Comparison of ENCODE assay signal across 22 cellular contexts in the genomic region with DNA sequence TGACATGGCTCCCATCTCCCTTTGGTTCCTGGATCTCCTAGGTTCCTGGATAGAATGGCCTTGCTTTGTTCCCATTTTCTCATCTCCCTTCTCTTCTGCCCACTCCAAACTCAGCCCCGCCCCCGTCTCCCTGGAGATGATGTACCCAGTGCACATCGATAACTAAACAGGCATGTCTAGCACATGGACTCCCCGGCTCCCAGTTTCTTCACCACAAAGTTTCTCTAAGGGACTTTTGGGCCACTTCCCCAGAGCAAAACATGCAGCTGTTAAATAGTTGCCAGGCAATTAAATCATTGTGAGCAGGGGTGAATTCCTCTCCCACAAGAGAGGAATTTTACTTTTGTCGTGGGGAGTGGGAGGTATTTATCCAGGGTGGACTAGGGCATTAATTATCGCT.
DNase-seq lines count a peak whose midpoint lies in the region; ATAC-seq and TF ChIP-seq lines count a peak whose summit lies in the region.
"Had no signal": no experiment of that assay in that cellular context is flagged by ENCODE, and none has a peak within 500 bp of the region (broad histone marks: within the 10 kb centered on the region; RNA-seq: fewer than 3 reads in every experiment).

No MANE protein-coding gene starts in this region.

- no peak overlapping the region for H2BK5ac ChIP-seq in mesenchymal stem cell (ENCODE audit: low read depth, low read length, poor library complexity, severe bottlenecking)

- H3K9me3 Mint-ChIP-seq in activated T-cell treated with anti-CD3 and anti-CD28 coated beads, Interleukin-2, amount 50 U/mL, for 4 hours, result no peaks in the 10 kb centered on the region
- H3K9me3 Mint-ChIP-seq: stimulated activated naive CD8-positive, alpha-beta T cell treated with anti-CD3 and anti-CD28 coated beads, Interleukin-15, Interleukin-2, amounts not matched to agents 100 ng/mL and 50 ng/mL, for 24 hours; T-helper 2 cell treated with Interferon-gamma antibody and Interleukin-4, amounts not matched to agents 5 μg/mL and 100 μg/mL, for 36 hours had no signal

- no peak overlapping the region for H3K4me3 ChIP-seq in osteoblast (ENCODE audit: insufficient read depth, low read length)
- no peak overlapping the region for H3K4me3 ChIP-seq in mesenchymal stem cell (ENCODE audit: insufficient read depth in 1 of 2, low read depth in 1 of 2, low read length in 2 of 2)
- H3K4me3 ChIP-seq: adrenal gland, breast epithelium, smooth muscle cell, thyroid gland had no signal

- peaks cover 3% of the 10 kb centered on the region for H3K27me3 Mint-ChIP-seq in activated T-cell treated with anti-CD3 and anti-CD28 coated beads, Interleukin-2, amount 50 U/mL, for 4 hours (ENCODE audit: low read depth)

- no peak overlapping the region for H2BK12ac ChIP-seq in mesenchymal stem cell (ENCODE audit: low read length in 2 of 2)

- H3K23ac ChIP-seq in mesenchymal stem cell (ENCODE audit: low read length in 2 of 2), result no peak overlapping the region

- H2BK120ac ChIP-seq in mesenchymal stem cell (ENCODE audit: low read depth, low read length), result no peak overlapping the region

- H4K91ac ChIP-seq in mesenchymal stem cell (ENCODE audit: low read length), result no peak overlapping the region

- no peaks in the 10 kb centered on the region for H4K20me1 ChIP-seq in osteoblast (ENCODE audit: insufficient read depth, low read length)

- H3K27me3 ChIP-seq in osteoblast (ENCODE audit: insufficient read depth, low read length), result no peaks in the 10 kb centered on the region
- peaks cover 0 to 12% of the 10 kb centered on the region in 2 experiments for H3K27me3 ChIP-seq in mesenchymal stem cell (ENCODE audit: control insufficient read depth in 1 of 2, insufficient read depth in 1 of 2, low read length in 2 of 2)
- H3K27me3 ChIP-seq: adrenal gland, breast epithelium, thyroid gland had no signal

- no peak overlapping the region for H2BK15ac ChIP-seq in mesenchymal stem cell (ENCODE audit: low read depth, poor library complexity, severe bottlenecking)

- H3K4me2 ChIP-seq in osteoblast (ENCODE audit: insufficient read depth, low read length) (no peak overlapping the region), mesenchymal stem cell (ENCODE audit: low read length, poor library complexity, severe bottlenecking) (no peak overlapping the region)
- H3K4me2 ChIP-seq: smooth muscle cell had no signal

- H3K9me3 ChIP-seq in osteoblast (ENCODE audit: low read depth, low read length) (no peaks in the 10 kb centered on the region), mesenchymal stem cell (ENCODE audit: control insufficient read depth, low read length) (no peaks in the 10 kb centered on the region)
- H3K9me3 ChIP-seq: adrenal gland, breast epithelium, Caco-2, thyroid gland had no signal

- peak; percentile 5 for DNase-seq in DMS79 treated with DMSO at 0.1 percent for 48 hours (lab: John Stamatoyannopoulos, UW)
- DNase-seq in DMS79 (lab: John Stamatoyannopoulos, UW), result no peak
- DNase-seq in COLO668 (lab: John Stamatoyannopoulos, UW; ENCODE audit: unreplicated experiment), result peak; percentile 81
- peak; percentile 22 for DNase-seq in SHP77 treated with DMSO at 0.1 percent for 48 hours (lab: John Stamatoyannopoulos, UW)
- DNase-seq in osteoblast (ENCODE audit: insufficient read length, low spot score, missing footprints), result peak; percentile 11
- no peak for DNase-seq in activated T-cell treated with anti-CD3 and anti-CD28 coated beads, Interleukin-2, amount 50 U/mL, for 4 hours
- DNase-seq in mesenchymal stem cell, result no peak
- no peak for DNase-seq in NCI-H2081 (lab: John Stamatoyannopoulos, UW)
- DNase-seq: activated CD8-positive, alpha-beta memory T cell treated with anti-CD3 and anti-CD28 coated beads, Interleukin-2, amount 50 U/mL, for 4 hours; activated gamma-delta T cell; AML-193; Caco-2; NCI-H1694; stimulated activated CD4-positive, alpha-beta T cell treated with anti-CD3 and anti-CD28 coated beads, Interleukin-4, amount 100 ng/mL, for 24 hours; thyroid gland; WERI-Rb-1 had no signal

- H2AFZ ChIP-seq in osteoblast (ENCODE audit: low read length) (no peak overlapping the region), mesenchymal stem cell (ENCODE audit: low read depth, low read length) (no peak overlapping the region)

- H4K8ac ChIP-seq in mesenchymal stem cell (ENCODE audit: low read length), result no peak overlapping the region

- no peak overlapping the region for H2AK5ac ChIP-seq in mesenchymal stem cell (ENCODE audit: low read length, severe bottlenecking)

- H3K4me1 ChIP-seq in osteoblast (ENCODE audit: insufficient read depth, low read length), result no peaks in the 10 kb centered on the region
- peaks cover 13% of the 10 kb centered on the region for H3K4me1 ChIP-seq in mesenchymal stem cell (ENCODE audit: control insufficient read depth, insufficient read depth, low read depth, low read length)
- H3K4me1 ChIP-seq: breast epithelium, Caco-2, thyroid gland had no signal

- no peak overlapping the region for H3K4me3 Mint-ChIP-seq in activated T-cell treated with anti-CD3 and anti-CD28 coated beads, Interleukin-2, amount 50 U/mL, for 4 hours
- H3K4me3 Mint-ChIP-seq: stimulated activated naive CD8-positive, alpha-beta T cell treated with anti-CD3 and anti-CD28 coated beads, Interleukin-15, Interleukin-2, amounts not matched to agents 100 ng/mL and 50 ng/mL, for 24 hours; T-helper 2 cell treated with Interferon-gamma antibody and Interleukin-4, amounts not matched to agents 5 μg/mL and 100 μg/mL, for 36 hours had no signal

- no peak overlapping the region for H3K18ac ChIP-seq in mesenchymal stem cell (ENCODE audit: low read depth in 1 of 2, low read length in 2 of 2)

- H3K4ac ChIP-seq in mesenchymal stem cell (ENCODE audit: low read depth in 1 of 2, low read length in 2 of 2), result no peak overlapping the region

- WGBS in mesenchymal stem cell, result 89% methylated on average over 6 of the region's 6 CpGs

- no peak for ATAC-seq in activated T-cell treated with anti-CD3 and anti-CD28 coated beads, Interleukin-2, amount 50 U/mL, for 4 hours

- H3K79me1 ChIP-seq in mesenchymal stem cell (replicated peaks; ENCODE audit: low read length, poor library complexity, severe bottlenecking), result no peaks in the 10 kb centered on the region

- no peak for TF ChIP-seq CTCF in osteoblast (IDR thresholded peaks at IDR 0.05; ENCODE audit: extremely low read depth, low read depth, low read length)

- H3K9ac ChIP-seq in mesenchymal stem cell (ENCODE audit: low read length), result no peak overlapping the region

- no peaks in the 10 kb centered on the region for H3K36me3 Mint-ChIP-seq in activated T-cell treated with anti-CD3 and anti-CD28 coated beads, Interleukin-2, amount 50 U/mL, for 4 hours (ENCODE audit: insufficient read depth)

- H3K36me3 ChIP-seq in osteoblast (ENCODE audit: insufficient read depth, low read length) (no peaks in the 10 kb centered on the region), mesenchymal stem cell (ENCODE audit: control insufficient read depth in 1 of 2, insufficient read depth in 2 of 2, low read depth in 1 of 2, low read length in 2 of 2) (no peaks in the 10 kb centered on the region)
- H3K36me3 ChIP-seq: adrenal gland, breast epithelium, thyroid gland, WERI-Rb-1 had no signal

- no peak overlapping the region for H3K27ac ChIP-seq in osteoblast (ENCODE audit: low read depth, low read length)
- no peak overlapping the region for H3K27ac ChIP-seq in mesenchymal stem cell (ENCODE audit: low read length, poor library complexity, severe bottlenecking)
- H3K27ac ChIP-seq: adrenal gland, breast epithelium, RWPE1, thyroid gland, WERI-Rb-1 had no signal

- no peak overlapping the region for H3K14ac ChIP-seq in mesenchymal stem cell (ENCODE audit: low read length in 2 of 2)

- no peaks in the 10 kb centered on the region for H3K79me2 ChIP-seq in osteoblast (ENCODE audit: insufficient read depth, low read length)

- peaks cover 1% of the 10 kb centered on the region for H3K4me1 Mint-ChIP-seq in activated T-cell treated with anti-CD3 and anti-CD28 coated beads, Interleukin-2, amount 50 U/mL, for 4 hours (ENCODE audit: low read depth)

Comparison
In these comparisons a context has a peak if more than half of its experiments do, and no peak if none do; other contexts are left out.
1. DNase-seq: peak in DMS79 treated with DMSO at 0.1 percent for 48 hours (single experiment), COLO668 (single experiment), SHP77 treated with DMSO at 0.1 percent for 48 hours (single experiment) and osteoblast (single experiment); none in DMS79 (single experiment), activated T-cell treated with anti-CD3 and anti-CD28 coated beads, Interleukin-2, amount 50 U/mL, for 4 hours (single experiment), mesenchymal stem cell (single experiment) and NCI-H2081 (0 of 2).